Comparison of ENCODE assay signal across 8 cellular contexts in genomic region chr16:21520134-21521047, GRCh38.
DNase-seq lines count a peak whose midpoint lies in the region; ATAC-seq and TF ChIP-seq lines count a peak whose summit lies in the region.
"Not testable (repeated sequence)": the region's sequence is repeated elsewhere in the genome, so short reads cannot be mapped to it uniquely, and the experiment has no call there.

No MANE protein-coding gene starts in this region.

- in situ Hi-C loops in IMR-90 (cut with MboI; ENCODE audit: low sequenced_read_pairs) = not testable (repeated sequence)

- not testable (repeated sequence) for H2BK15ac ChIP-seq in IMR-90 (ENCODE audit: low read depth, low read length)

- H4K5ac ChIP-seq in IMR-90 (ENCODE audit: low read depth, low read length) = not testable (repeated sequence)

- H2BK20ac ChIP-seq in IMR-90 (ENCODE audit: low read depth, low read length) = not testable (repeated sequence)

- H3K4me2 ChIP-seq in IMR-90 (ENCODE audit: low read depth, low read length) = peak overlapping the region; percentile 30; the same call in 1 of the 2 replicates

- peaks cover 4 to 11% of the 10 kb centered on the region in 2 experiments; a peak in 2 of 4 replicates for H3K79me1 ChIP-seq in IMR-90 (ENCODE audit: low read depth in 1 of 2, low read length in 2 of 2)

- H3K9me1 ChIP-seq in IMR-90 (ENCODE audit: insufficient read depth, low read length) = not testable (repeated sequence)

- H3K4me3 ChIP-seq in IMR-90 (ENCODE audit: insufficient read depth, low read depth, low read length) = peak overlapping the region; percentile 85
- peak overlapping the region; percentile 81 to 82 for H3K4me3 ChIP-seq in mucosa of rectum (ENCODE audit: low read length in 2 of 2)

- TF ChIP-seq POLR2A in IMR-90 (IDR thresholded peaks at IDR 0.05; ENCODE audit: low read depth, low read length) (peak; percentile 95), erythroblast (IDR thresholded peaks at IDR 0.05; ENCODE audit: low read length) (peak; percentile 84)

- TF ChIP-seq RAD21 in IMR-90 (IDR thresholded peaks at IDR 0.05; ENCODE audit: low read length) = not testable (repeated sequence)

- not testable (repeated sequence) for TF ChIP-seq CTCF in IMR-90 (conservative IDR thresholded peaks at IDR 0.05; ENCODE audit: low read depth, low read length)

- peak overlapping the region; percentile 80 for H2AK5ac ChIP-seq in IMR-90 (ENCODE audit: low read depth, low read length)

- H4K8ac ChIP-seq in IMR-90 (ENCODE audit: low read depth in 2 of 2, low read length in 2 of 2) = peak overlapping the region; percentile 68 to 75; a peak in 2 of 4 replicates

- not testable (repeated sequence) for H3K9me3 ChIP-seq in IMR-90 (ENCODE audit: control insufficient read depth, insufficient read depth, low read length); mucosa of rectum (ENCODE audit: control insufficient read depth in 2 of 2, low read length in 2 of 2)

- H3K27ac ChIP-seq in IMR-90 (ENCODE audit: insufficient read depth, low read length) = peak overlapping the region; percentile 77
- H3K27ac ChIP-seq in mucosa of rectum (ENCODE audit: low read depth in 2 of 2, low read length in 2 of 2) = peak overlapping the region; percentile 92 to 93

- BruUV-seq in IMR-90 (replicated peaks; lab: Mats Ljungman, UMichigan) = not testable (repeated sequence)

- not testable (repeated sequence) for H3K4me1 ChIP-seq in IMR-90 (ENCODE audit: control insufficient read depth, insufficient read depth, low read length); mucosa of rectum (ENCODE audit: control insufficient read depth in 2 of 2, insufficient read depth in 2 of 2, low read length in 2 of 2)

- not testable (repeated sequence) for H4K91ac ChIP-seq in IMR-90 (ENCODE audit: insufficient read depth, low read depth, low read length)

- H2AFZ ChIP-seq in IMR-90 (replicated peaks; ENCODE audit: low read length, poor library complexity) = peak overlapping the region; percentile 88

- H2BK120ac ChIP-seq in IMR-90 (ENCODE audit: low read depth, low read length) = 0 out of 2 replicates have a peak overlapping the region, but pooled peaks have one; percentile 25

- H3K18ac ChIP-seq in IMR-90 (ENCODE audit: low read depth, low read length) = not testable (repeated sequence)

- peaks cover 32% of the 10 kb centered on the region for H4K20me1 ChIP-seq in IMR-90 (ENCODE audit: insufficient read depth, low read length)

- ATAC-seq in GM21576 (IDR thresholded peaks at IDR 0.05; ENCODE audit: unreplicated experiment) (peak; percentile 44), IMR-90 (ENCODE audit: low read depth) (peak; percentile 83)

- H3K9ac ChIP-seq in IMR-90 (ENCODE audit: low read depth, low read length) (peak overlapping the region; percentile 76), mucosa of rectum (ENCODE audit: low read depth in 1 of 2, low read length in 2 of 2) (peak overlapping the region; percentile 70 to 79)

- H3K23ac ChIP-seq in IMR-90 (ENCODE audit: low read depth, low read length) = not testable (repeated sequence)

- DNase-seq in DMS153 (lab: John Stamatoyannopoulos, UW) (peak; percentile 87), IMR-90 (peak; percentile 89), OCI-M1 (lab: John Stamatoyannopoulos, UW) (peak; percentile 98), erythroblast (lab: John Stamatoyannopoulos, UW) (peak; percentile 97 to 99)
- DNase-seq in activated T-cell treated with anti-CD3 and anti-CD28 coated beads, Interleukin-2, amount 50 U/mL, for 1 hour = peak; percentile 100
- peak; percentile 94 to 98 for DNase-seq in stimulated activated CD8-positive, alpha-beta memory T cell treated with anti-CD3 and anti-CD28 coated beads, Interleukin-4, amount 100 ng/mL, for 4 hours (ENCODE audit: low read depth in 2 of 2, low spot score in 1 of 2)

- not testable (repeated sequence) for H2AK9ac ChIP-seq in IMR-90 (replicated peaks; ENCODE audit: low read depth, low read length, poor library complexity)

- not testable (repeated sequence) for H3K14ac ChIP-seq in IMR-90 (replicated peaks; ENCODE audit: low read depth, low read length)

- POLR2A ChIA-PET in IMR-90 (lab: Charles Lee; ENCODE audit: unreplicated experiment) = not testable (repeated sequence)

- dilution Hi-C loops in IMR-90 (cut with HindIII; ENCODE audit: low sequenced_read_pairs, unreplicated experiment) = not testable (repeated sequence)

- peak overlapping the region; percentile 5; the same call in 1 of the 2 replicates for H3K4ac ChIP-seq in IMR-90 (ENCODE audit: low read depth, low read length)

- WGBS in IMR-90 (ENCODE audit: extremely low coverage in 2 of 2, insufficient read length in 1 of 2), 2 experiments = 1% methylated on average over 72 of the region's 101 CpGs; no CpG with 5 or more reads in 1 of the 2 experiments

- not testable (repeated sequence) for H3K27me3 ChIP-seq in IMR-90 (ENCODE audit: control insufficient read depth, insufficient read depth, low read length); mucosa of rectum (ENCODE audit: control insufficient read depth in 2 of 2, insufficient read depth in 2 of 2, low read length in 2 of 2)

- H2BK5ac ChIP-seq in IMR-90 (ENCODE audit: low read depth, low read length, poor library complexity, severe bottlenecking) = peak overlapping the region; percentile 61

- not testable (repeated sequence) for H3K56ac ChIP-seq in IMR-90 (ENCODE audit: extremely low read depth, insufficient read depth, low read length)

- intact Hi-C loops in IMR-90 (cut with micrococcal nuclease) = not testable (repeated sequence)

- H3K36me3 ChIP-seq in IMR-90 (ENCODE audit: control insufficient read depth, insufficient read depth, low read length); mucosa of rectum (ENCODE audit: control insufficient read depth in 2 of 2, insufficient read depth in 2 of 2, low read length in 2 of 2): not testable (repeated sequence)

- CTCF ChIA-PET in IMR-90 (lab: Yijun Ruan, JAX) = not testable (repeated sequence)

TF ChIP-seq in IMR-90, 13 proteins besides CTCF, POLR2A, EP300 and RAD21:
- TF ChIP-seq MXI1 (IDR thresholded peaks at IDR 0.05; ENCODE audit: borderline replicate concordance, low read depth, low read length) (peak; percentile 42), MAZ (IDR thresholded peaks at IDR 0.05; ENCODE audit: borderline replicate concordance, low read depth, low read length) (peak; percentile 67; the same call in 1 of the 2 replicates), BHLHE40 (IDR thresholded peaks at IDR 0.05; ENCODE audit: low read depth, low read length) (peak; percentile 85)
- TF ChIP-seq, protein P1, sequence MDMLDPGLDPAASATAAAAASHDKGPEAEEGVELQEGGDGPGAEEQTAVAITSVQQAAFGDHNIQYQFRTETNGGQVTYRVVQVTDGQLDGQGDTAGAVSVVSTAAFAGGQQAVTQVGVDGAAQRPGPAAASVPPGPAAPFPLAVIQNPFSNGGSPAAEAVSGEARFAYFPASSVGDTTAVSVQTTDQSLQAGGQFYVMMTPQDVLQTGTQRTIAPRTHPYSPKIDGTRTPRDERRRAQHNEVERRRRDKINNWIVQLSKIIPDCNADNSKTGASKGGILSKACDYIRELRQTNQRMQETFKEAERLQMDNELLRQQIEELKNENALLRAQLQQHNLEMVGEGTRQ (IDR thresholded peaks at IDR 0.05; ENCODE audit: low read depth, low read length) = peak; percentile 72

Comparison
In these comparisons a context has a peak if more than half of its experiments do, and no peak if none do; other contexts are left out.
1. Peak in every context shown above with its lines: DNase-seq, ATAC-seq, H3K4me3 ChIP-seq and H3K27ac ChIP-seq.